ENCODE assay signal across 1 cellular context in the genomic region with DNA sequence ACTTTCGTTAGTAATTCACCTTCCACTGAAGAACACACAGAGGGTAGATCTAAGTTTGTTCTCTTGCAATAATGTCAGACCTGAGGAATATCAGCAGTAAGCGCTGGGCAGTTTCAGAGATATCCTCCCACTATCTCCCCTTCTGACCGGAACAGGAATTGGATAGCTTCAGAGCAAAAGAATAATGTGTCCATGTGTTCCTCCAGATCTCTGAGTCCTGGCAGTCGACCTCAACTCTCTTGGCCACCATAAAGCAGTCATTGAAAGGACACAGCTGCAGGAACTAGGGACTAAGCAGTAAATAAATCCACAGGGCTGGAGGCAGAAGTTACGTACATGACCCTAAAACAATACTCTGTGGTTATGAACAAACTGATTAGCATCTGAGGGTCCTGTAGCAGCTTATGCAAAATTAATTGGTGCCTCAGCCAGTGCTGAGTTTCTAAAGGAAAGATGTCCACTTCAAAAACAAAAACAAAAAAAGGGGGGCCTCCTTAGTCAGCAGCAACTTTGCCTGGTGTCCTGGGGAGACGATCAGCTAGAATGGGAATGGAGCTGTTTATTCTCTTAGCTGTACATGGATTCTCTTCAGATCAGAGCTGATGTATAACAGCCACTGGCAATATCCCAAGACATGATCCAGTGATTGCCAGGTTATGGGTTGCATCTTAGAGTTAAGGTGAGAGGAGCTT.
TF ChIP-seq lines count a peak whose summit lies in the region.

No MANE protein-coding gene starts in this region.

TF ChIP-seq in K562, 482 proteins besides CTCF, POLR2A, EP300 and RAD21 (continues in another document):
- TF ChIP-seq, protein P1, sequence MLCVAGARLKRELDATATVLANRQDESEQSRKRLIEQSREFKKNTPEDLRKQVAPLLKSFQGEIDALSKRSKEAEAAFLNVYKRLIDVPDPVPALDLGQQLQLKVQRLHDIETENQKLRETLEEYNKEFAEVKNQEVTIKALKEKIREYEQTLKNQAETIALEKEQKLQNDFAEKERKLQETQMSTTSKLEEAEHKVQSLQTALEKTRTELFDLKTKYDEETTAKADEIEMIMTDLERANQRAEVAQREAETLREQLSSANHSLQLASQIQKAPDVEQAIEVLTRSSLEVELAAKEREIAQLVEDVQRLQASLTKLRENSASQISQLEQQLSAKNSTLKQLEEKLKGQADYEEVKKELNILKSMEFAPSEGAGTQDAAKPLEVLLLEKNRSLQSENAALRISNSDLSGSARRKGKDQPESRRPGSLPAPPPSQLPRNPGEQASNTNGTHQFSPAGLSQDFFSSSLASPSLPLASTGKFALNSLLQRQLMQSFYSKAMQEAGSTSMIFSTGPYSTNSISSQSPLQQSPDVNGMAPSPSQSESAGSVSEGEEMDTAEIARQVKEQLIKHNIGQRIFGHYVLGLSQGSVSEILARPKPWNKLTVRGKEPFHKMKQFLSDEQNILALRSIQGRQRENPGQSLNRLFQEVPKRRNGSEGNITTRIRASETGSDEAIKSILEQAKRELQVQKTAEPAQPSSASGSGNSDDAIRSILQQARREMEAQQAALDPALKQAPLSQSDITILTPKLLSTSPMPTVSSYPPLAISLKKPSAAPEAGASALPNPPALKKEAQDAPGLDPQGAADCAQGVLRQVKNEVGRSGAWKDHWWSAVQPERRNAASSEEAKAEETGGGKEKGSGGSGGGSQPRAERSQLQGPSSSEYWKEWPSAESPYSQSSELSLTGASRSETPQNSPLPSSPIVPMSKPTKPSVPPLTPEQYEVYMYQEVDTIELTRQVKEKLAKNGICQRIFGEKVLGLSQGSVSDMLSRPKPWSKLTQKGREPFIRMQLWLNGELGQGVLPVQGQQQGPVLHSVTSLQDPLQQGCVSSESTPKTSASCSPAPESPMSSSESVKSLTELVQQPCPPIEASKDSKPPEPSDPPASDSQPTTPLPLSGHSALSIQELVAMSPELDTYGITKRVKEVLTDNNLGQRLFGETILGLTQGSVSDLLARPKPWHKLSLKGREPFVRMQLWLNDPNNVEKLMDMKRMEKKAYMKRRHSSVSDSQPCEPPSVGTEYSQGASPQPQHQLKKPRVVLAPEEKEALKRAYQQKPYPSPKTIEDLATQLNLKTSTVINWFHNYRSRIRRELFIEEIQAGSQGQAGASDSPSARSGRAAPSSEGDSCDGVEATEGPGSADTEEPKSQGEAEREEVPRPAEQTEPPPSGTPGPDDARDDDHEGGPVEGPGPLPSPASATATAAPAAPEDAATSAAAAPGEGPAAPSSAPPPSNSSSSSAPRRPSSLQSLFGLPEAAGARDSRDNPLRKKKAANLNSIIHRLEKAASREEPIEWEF (CRISPR knock-in tag; IDR thresholded peaks at IDR 0.05) = no peak
- TF ChIP-seq SP2 (IDR thresholded peaks at IDR 0.05; ENCODE audit: extremely low read depth, low read depth, low read length, poor library complexity, severe bottlenecking) (no peak), HDAC8 (tag; IDR thresholded peaks at IDR 0.05) (no peak), SAP30 (IDR thresholded peaks at IDR 0.05; ENCODE audit: borderline replicate concordance, insufficient read depth, low read depth, low read length, poor library complexity, severe bottlenecking) (no peak), ZSCAN29 (IDR thresholded peaks at IDR 0.05) (no peak), MCM7 (IDR thresholded peaks at IDR 0.05) (no peak), SMAD1 (IDR thresholded peaks at IDR 0.05; ENCODE audit: low read depth, low read length, partially characterized antibody) (no peak), MED1 (CRISPR knock-in tag; IDR thresholded peaks at IDR 0.05; ENCODE audit: borderline replicate concordance) (no peak), HIVEP1 (CRISPR knock-in tag; IDR thresholded peaks at IDR 0.05) (no peak), DACH1 (IDR thresholded peaks at IDR 0.05; ENCODE audit: partially characterized antibody) (peak; percentile 20), CBFA2T2 (conservative IDR thresholded peaks at IDR 0.05) (peak; percentile 53; the same call in 1 of the 2 replicates), KLF1 (tag; IDR thresholded peaks at IDR 0.05) (no peak), ETV5 (CRISPR knock-in tag; IDR thresholded peaks at IDR 0.05; ENCODE audit: low read depth) (peak; percentile 36; the same call in 1 of the 2 replicates), ZNF707 (CRISPR knock-in tag; conservative IDR thresholded peaks at IDR 0.05) (no peak), ZNF583 (CRISPR knock-in tag; IDR thresholded peaks at IDR 0.05) (no peak), ZC3H11A (IDR thresholded peaks at IDR 0.05; ENCODE audit: low read depth, low read length) (no peak), NR2F6 (CRISPR knock-in tag; IDR thresholded peaks at IDR 0.05) (no peak), NFATC3 (IDR thresholded peaks at IDR 0.05) (no peak; the same call in 1 of the 2 replicates), STAT5B (CRISPR knock-in tag; IDR thresholded peaks at IDR 0.05) (no peak), BRD4 (IDR thresholded peaks at IDR 0.05) (0 out of 2 replicates have a peak, but pooled peaks have one; percentile 4), RBM17 (IDR thresholded peaks at IDR 0.05; ENCODE audit: borderline replicate concordance, low read depth, low read length) (no peak), ZNF124 (CRISPR knock-in tag; IDR thresholded peaks at IDR 0.05) (no peak), ELF2 (CRISPR knock-in tag; IDR thresholded peaks at IDR 0.05) (no peak), ZNF239 (CRISPR knock-in tag; IDR thresholded peaks at IDR 0.05) (no peak)
- TF ChIP-seq, protein P2, sequence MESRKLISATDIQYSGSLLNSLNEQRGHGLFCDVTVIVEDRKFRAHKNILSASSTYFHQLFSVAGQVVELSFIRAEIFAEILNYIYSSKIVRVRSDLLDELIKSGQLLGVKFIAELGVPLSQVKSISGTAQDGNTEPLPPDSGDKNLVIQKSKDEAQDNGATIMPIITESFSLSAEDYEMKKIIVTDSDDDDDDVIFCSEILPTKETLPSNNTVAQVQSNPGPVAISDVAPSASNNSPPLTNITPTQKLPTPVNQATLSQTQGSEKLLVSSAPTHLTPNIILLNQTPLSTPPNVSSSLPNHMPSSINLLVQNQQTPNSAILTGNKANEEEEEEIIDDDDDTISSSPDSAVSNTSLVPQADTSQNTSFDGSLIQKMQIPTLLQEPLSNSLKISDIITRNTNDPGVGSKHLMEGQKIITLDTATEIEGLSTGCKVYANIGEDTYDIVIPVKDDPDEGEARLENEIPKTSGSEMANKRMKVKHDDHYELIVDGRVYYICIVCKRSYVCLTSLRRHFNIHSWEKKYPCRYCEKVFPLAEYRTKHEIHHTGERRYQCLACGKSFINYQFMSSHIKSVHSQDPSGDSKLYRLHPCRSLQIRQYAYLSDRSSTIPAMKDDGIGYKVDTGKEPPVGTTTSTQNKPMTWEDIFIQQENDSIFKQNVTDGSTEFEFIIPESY (CRISPR knock-in tag; IDR thresholded peaks at IDR 0.05) = no peak
- TF ChIP-seq, protein P3, sequence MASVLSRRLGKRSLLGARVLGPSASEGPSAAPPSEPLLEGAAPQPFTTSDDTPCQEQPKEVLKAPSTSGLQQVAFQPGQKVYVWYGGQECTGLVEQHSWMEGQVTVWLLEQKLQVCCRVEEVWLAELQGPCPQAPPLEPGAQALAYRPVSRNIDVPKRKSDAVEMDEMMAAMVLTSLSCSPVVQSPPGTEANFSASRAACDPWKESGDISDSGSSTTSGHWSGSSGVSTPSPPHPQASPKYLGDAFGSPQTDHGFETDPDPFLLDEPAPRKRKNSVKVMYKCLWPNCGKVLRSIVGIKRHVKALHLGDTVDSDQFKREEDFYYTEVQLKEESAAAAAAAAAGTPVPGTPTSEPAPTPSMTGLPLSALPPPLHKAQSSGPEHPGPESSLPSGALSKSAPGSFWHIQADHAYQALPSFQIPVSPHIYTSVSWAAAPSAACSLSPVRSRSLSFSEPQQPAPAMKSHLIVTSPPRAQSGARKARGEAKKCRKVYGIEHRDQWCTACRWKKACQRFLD (CRISPR knock-in tag; IDR thresholded peaks at IDR 0.05) = peak; percentile 95
- TF ChIP-seq, protein P4, sequence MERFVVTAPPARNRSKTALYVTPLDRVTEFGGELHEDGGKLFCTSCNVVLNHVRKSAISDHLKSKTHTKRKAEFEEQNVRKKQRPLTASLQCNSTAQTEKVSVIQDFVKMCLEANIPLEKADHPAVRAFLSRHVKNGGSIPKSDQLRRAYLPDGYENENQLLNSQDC (CRISPR knock-in tag; IDR thresholded peaks at IDR 0.05) = no peak
- TF ChIP-seq, protein P5, sequence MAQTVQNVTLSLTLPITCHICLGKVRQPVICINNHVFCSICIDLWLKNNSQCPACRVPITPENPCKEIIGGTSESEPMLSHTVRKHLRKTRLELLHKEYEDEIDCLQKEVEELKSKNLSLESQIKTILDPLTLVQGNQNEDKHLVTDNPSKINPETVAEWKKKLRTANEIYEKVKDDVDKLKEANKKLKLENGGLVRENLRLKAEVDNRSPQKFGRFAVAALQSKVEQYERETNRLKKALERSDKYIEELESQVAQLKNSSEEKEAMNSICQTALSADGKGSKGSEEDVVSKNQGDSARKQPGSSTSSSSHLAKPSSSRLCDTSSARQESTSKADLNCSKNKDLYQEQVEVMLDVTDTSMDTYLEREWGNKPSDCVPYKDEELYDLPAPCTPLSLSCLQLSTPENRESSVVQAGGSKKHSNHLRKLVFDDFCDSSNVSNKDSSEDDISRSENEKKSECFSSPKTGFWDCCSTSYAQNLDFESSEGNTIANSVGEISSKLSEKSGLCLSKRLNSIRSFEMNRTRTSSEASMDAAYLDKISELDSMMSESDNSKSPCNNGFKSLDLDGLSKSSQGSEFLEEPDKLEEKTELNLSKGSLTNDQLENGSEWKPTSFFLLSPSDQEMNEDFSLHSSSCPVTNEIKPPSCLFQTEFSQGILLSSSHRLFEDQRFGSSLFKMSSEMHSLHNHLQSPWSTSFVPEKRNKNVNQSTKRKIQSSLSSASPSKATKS (CRISPR knock-in tag; IDR thresholded peaks at IDR 0.05) = no peak
- TF ChIP-seq, protein P6, sequence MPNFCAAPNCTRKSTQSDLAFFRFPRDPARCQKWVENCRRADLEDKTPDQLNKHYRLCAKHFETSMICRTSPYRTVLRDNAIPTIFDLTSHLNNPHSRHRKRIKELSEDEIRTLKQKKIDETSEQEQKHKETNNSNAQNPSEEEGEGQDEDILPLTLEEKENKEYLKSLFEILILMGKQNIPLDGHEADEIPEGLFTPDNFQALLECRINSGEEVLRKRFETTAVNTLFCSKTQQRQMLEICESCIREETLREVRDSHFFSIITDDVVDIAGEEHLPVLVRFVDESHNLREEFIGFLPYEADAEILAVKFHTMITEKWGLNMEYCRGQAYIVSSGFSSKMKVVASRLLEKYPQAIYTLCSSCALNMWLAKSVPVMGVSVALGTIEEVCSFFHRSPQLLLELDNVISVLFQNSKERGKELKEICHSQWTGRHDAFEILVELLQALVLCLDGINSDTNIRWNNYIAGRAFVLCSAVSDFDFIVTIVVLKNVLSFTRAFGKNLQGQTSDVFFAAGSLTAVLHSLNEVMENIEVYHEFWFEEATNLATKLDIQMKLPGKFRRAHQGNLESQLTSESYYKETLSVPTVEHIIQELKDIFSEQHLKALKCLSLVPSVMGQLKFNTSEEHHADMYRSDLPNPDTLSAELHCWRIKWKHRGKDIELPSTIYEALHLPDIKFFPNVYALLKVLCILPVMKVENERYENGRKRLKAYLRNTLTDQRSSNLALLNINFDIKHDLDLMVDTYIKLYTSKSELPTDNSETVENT (CRISPR knock-in tag; IDR thresholded peaks at IDR 0.05) = no peak
- TF ChIP-seq, protein P7, sequence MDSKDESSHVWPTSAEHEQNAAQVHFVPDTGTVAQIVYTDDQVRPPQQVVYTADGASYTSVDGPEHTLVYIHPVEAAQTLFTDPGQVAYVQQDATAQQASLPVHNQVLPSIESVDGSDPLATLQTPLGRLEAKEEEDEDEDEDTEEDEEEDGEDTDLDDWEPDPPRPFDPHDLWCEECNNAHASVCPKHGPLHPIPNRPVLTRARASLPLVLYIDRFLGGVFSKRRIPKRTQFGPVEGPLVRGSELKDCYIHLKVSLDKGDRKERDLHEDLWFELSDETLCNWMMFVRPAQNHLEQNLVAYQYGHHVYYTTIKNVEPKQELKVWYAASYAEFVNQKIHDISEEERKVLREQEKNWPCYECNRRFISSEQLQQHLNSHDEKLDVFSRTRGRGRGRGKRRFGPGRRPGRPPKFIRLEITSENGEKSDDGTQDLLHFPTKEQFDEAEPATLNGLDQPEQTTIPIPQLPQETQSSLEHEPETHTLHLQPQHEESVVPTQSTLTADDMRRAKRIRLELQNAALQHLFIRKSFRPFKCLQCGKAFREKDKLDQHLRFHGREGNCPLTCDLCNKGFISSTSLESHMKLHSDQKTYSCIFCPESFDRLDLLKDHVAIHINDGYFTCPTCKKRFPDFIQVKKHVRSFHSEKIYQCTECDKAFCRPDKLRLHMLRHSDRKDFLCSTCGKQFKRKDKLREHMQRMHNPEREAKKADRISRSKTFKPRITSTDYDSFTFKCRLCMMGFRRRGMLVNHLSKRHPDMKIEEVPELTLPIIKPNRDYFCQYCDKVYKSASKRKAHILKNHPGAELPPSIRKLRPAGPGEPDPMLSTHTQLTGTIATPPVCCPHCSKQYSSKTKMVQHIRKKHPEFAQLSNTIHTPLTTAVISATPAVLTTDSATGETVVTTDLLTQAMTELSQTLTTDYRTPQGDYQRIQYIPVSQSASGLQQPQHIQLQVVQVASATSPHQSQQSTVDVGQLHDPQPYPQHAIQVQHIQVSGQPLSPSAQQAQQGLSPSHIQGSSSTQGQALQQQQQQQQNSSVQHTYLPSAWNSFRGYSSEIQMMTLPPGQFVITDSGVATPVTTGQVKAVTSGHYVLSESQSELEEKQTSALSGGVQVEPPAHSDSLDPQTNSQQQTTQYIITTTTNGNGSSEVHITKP (IDR thresholded peaks at IDR 0.05; ENCODE audit: partially characterized antibody) = no peak
- TF ChIP-seq, protein P8, sequence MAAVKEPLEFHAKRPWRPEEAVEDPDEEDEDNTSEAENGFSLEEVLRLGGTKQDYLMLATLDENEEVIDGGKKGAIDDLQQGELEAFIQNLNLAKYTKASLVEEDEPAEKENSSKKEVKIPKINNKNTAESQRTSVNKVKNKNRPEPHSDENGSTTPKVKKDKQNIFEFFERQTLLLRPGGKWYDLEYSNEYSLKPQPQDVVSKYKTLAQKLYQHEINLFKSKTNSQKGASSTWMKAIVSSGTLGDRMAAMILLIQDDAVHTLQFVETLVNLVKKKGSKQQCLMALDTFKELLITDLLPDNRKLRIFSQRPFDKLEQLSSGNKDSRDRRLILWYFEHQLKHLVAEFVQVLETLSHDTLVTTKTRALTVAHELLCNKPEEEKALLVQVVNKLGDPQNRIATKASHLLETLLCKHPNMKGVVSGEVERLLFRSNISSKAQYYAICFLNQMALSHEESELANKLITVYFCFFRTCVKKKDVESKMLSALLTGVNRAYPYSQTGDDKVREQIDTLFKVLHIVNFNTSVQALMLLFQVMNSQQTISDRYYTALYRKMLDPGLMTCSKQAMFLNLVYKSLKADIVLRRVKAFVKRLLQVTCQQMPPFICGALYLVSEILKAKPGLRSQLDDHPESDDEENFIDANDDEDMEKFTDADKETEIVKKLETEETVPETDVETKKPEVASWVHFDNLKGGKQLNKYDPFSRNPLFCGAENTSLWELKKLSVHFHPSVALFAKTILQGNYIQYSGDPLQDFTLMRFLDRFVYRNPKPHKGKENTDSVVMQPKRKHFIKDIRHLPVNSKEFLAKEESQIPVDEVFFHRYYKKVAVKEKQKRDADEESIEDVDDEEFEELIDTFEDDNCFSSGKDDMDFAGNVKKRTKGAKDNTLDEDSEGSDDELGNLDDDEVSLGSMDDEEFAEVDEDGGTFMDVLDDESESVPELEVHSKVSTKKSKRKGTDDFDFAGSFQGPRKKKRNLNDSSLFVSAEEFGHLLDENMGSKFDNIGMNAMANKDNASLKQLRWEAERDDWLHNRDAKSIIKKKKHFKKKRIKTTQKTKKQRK (IDR thresholded peaks at IDR 0.05; ENCODE audit: borderline replicate concordance, low read depth, low read length) = no peak
- TF ChIP-seq, protein P9, sequence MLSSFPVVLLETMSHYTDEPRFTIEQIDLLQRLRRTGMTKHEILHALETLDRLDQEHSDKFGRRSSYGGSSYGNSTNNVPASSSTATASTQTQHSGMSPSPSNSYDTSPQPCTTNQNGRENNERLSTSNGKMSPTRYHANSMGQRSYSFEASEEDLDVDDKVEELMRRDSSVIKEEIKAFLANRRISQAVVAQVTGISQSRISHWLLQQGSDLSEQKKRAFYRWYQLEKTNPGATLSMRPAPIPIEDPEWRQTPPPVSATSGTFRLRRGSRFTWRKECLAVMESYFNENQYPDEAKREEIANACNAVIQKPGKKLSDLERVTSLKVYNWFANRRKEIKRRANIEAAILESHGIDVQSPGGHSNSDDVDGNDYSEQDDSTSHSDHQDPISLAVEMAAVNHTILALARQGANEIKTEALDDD (IDR thresholded peaks at IDR 0.05) = no peak
